Comparison of ENCODE assay signal across 8 cellular contexts in genomic region chr14:51651388-51652167, GRCh38. TPM values are rescaled to one million over a fixed set of nuclear protein-coding genes. Genes with fewer than 3 reads are reported as not detected.
DNase-seq lines count a peak whose midpoint lies in the region; ATAC-seq and TF ChIP-seq lines count a peak whose summit lies in the region.

FRMD6 (plus strand) TSS chr14:51651910; CDS start chr14:51689837, 37,927 bp downstream.

- 0 to 1% methylated on average over 57 to 86 of the region's 86 CpGs for WGBS in aorta, 2 donors

- DNase-seq in NCI-H1092 treated with DMSO at 0.1 percent for 48 hours (lab: John Stamatoyannopoulos, UW): peak; percentile 67
- DNase-seq in T-helper 2 cell: peak; percentile 53 to 90 (median 69)
- peak; percentile 50 to 92 for DNase-seq in ascending aorta (ENCODE audit: low spot score in 2 of 2)
- DNase-seq in hepatic stellate cell (ENCODE audit: low spot score): peak; percentile 84
- peak; percentile 37 for DNase-seq in renal cortical epithelial cell (ENCODE audit: low read depth)
- peak; percentile 93 to 96 for DNase-seq in aorta

- H3K27me3 ChIP-seq in ascending aorta (no peaks in the 10 kb centered on the region), aorta (ENCODE audit: control insufficient read depth in 1 of 2, insufficient read depth in 2 of 2, low read length in 1 of 2) (no peaks in the 10 kb centered on the region)

- H3K9me3 ChIP-seq in ascending aorta (no peaks in the 10 kb centered on the region), aorta (ENCODE audit: control insufficient read depth, low read length) (no peaks in the 10 kb centered on the region)

- no peaks in the 10 kb centered on the region for H3K36me3 ChIP-seq in ascending aorta
- no peaks in the 10 kb centered on the region for H3K36me3 ChIP-seq in aorta (ENCODE audit: control insufficient read depth in 1 of 2, insufficient read depth in 2 of 2, low read length in 1 of 2)

- TF ChIP-seq CTCF in GM12874 (IDR thresholded peaks at IDR 0.05; ENCODE audit: insufficient read depth, low read depth, low read length) (peak; percentile 84), ascending aorta (IDR thresholded peaks at IDR 0.05) (peak; percentile 80 to 87 (median 81))

- ATAC-seq in HG02610 (IDR thresholded peaks at IDR 0.05; ENCODE audit: unreplicated experiment): peak; percentile 77
- peak; percentile 94 for ATAC-seq in aorta (ENCODE audit: low FRiP score)

- H3K4me3 ChIP-seq in ascending aorta (peak within 1 kb of the TSS; percentile 88 to 90), aorta (ENCODE audit: low read length in 2 of 2) (peak within 1 kb of the TSS; percentile 60 to 73)

- intact Hi-C loops in ascending aorta (cut with DNase I) (loop anchor here (1.0 to 10.0 kb wide), 8 partner anchors 51 to 413 kb away; partner anchors contain the start of genes NID2, RTRAF and TMX1), aorta (cut with DNase I) (loop anchor here (2.0 to 5.0 kb wide), 5 partner anchors 56 to 369 kb away; no protein-coding TSS in a partner anchor)

- peak within 1 kb of the TSS; percentile 95 to 99 for H3K27ac ChIP-seq in ascending aorta
- H3K27ac ChIP-seq in aorta (ENCODE audit: low read depth in 1 of 2, low read length in 2 of 2): peak within 1 kb of the TSS; percentile 50 to 97

- peaks cover 0 to 8% of the 10 kb centered on the region in 2 donors for H3K4me1 ChIP-seq in ascending aorta
- no peaks in the 10 kb centered on the region for H3K4me1 ChIP-seq in aorta (ENCODE audit: control insufficient read depth in 1 of 2, insufficient read depth in 2 of 2, low read length in 2 of 2)

RNA-seq across cellular contexts. Expression of gene FRMD6, which starts in this region (rescaled TPM):
- total RNA-seq in ascending aorta (104 TPM), renal cortical epithelial cell (88.8 and 301 TPM in 2 replicates), aorta (10 to 100 TPM; 44.8 to 56.7 TPM)
- 10 to 100 TPM; 10.3 to 11.0 TPM for polyA plus RNA-seq in aorta

Comparison
In these comparisons a context has a peak if more than half of its experiments do, and no peak if none do; other contexts are left out.
1. Peak in every context shown above with its lines: DNase-seq, ATAC-seq, H3K4me3 ChIP-seq and H3K27ac ChIP-seq.
2. DNase-seq: peak in every context shown above with its lines; median percentile 94 in aorta; 84 in hepatic stellate cell; 71 in ascending aorta; 69 in T-helper 2 cell; 67 in NCI-H1092 treated with DMSO at 0.1 percent for 48 hours; 37 in renal cortical epithelial cell.